In the genomic region with DNA sequence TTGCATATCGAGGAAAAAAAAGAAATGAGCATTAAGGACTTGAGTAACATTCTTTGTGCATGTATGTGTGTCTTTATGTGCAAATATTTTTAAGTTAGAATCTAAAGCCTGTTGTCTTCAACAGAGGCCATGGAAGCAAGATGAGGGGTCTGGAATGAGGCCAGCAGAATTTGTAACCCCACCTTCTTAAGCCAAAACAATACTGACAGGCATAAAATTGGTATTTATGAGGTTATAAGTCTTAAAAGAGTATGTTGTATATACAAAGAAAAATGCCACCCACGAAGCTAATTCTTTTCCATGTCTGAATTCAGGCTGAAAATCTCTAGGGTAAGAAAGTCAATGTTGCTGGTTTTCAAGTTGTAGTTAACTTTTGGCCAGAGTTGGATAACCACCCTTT, we compare ENCODE assay signal across 17 cellular contexts.
A peak's percentile ranks its signal among the peaks of the same experiment; 100 is the strongest.
DNase-seq lines count a peak whose midpoint lies in the region; ATAC-seq and TF ChIP-seq lines count a peak whose summit lies in the region.
"Had no signal": no experiment of that assay in that cellular context is flagged by ENCODE, and none has a peak within 500 bp of the region (broad histone marks: within the 10 kb centered on the region; RNA-seq: fewer than 3 reads in every experiment).

No MANE protein-coding gene starts in this region.

- no peak for ATAC-seq in HG02973 (IDR thresholded peaks at IDR 0.05; ENCODE audit: unreplicated experiment)
- ATAC-seq: CD8-positive, alpha-beta T cell; HCT116 had no signal

- H3K27ac ChIP-seq in SJCRH30 = peak overlapping the region; percentile 68
- no peak overlapping the region for H3K27ac ChIP-seq in fibroblast of lung (ENCODE audit: insufficient read depth, low read length)
- H3K27ac ChIP-seq in brain microvascular endothelial cell = no peak overlapping the region
- H3K27ac ChIP-seq: 22Rv1, BLaER1, C4-2B, GM23248 had no signal

- no peaks in the 10 kb centered on the region for H3K27me3 ChIP-seq in SJCRH30
- no peaks in the 10 kb centered on the region for H3K27me3 ChIP-seq in fibroblast of lung (ENCODE audit: control insufficient read depth, insufficient read depth, low read length)
- no peaks in the 10 kb centered on the region for H3K27me3 ChIP-seq in brain microvascular endothelial cell (replicated peaks)
- H3K27me3 ChIP-seq: BLaER1 had no signal

- in situ Hi-C loops in brain microvascular endothelial cell (cut with HindIII; ENCODE audit: low pct_ligation_motif_present, low sequenced_read_pairs) = no loop called here

- no peak overlapping the region for H3K9ac ChIP-seq in fibroblast of lung (ENCODE audit: insufficient read depth, low read length)
- H3K9ac ChIP-seq: BLaER1, GM23248 had no signal

- no peak for TF ChIP-seq CTCF in fibroblast of lung (conservative IDR thresholded peaks at IDR 0.05 in 1 of 2, IDR thresholded peaks at IDR 0.05 in 1 of 2; ENCODE audit: low read depth in 1 of 2, low read length in 2 of 2)
- TF ChIP-seq CTCF in brain microvascular endothelial cell (IDR thresholded peaks at IDR 0.05; ENCODE audit: low read depth, low read length, missing control alignments) = no peak

- DNase-seq in SJCRH30 (peak; percentile 80 to 93), fibroblast of lung (ENCODE audit: low read depth in 2 of 2) (peak; percentile 1 to 8), left kidney (ENCODE audit: low read depth, low spot score) (peak; percentile 52), anterior cingulate cortex (lab: John Stamatoyannopoulos, UW) (no peak), brain microvascular endothelial cell (no peak)
- DNase-seq: Caco-2; CD4-positive, CD25-positive, alpha-beta regulatory T cell; CD8-positive, alpha-beta T cell; DMS153; DND-41; GM23248; H9 had no signal

- no peak overlapping the region for H3K4me2 ChIP-seq in fibroblast of lung (ENCODE audit: extremely low read depth, insufficient read depth, low read length)
- H3K4me2 ChIP-seq: BLaER1 had no signal

- H3K4me1 ChIP-seq in SJCRH30 = peaks cover 24% of the 10 kb centered on the region
- no peaks in the 10 kb centered on the region for H3K4me1 ChIP-seq in fibroblast of lung (ENCODE audit: control insufficient read depth, extremely low read depth, insufficient read depth, low read length)
- H3K4me1 ChIP-seq: BLaER1, Caco-2 had no signal

- 0 out of 2 replicates have a peak, but pooled peaks cover 16% of the 10 kb centered on the region for H3K9me3 ChIP-seq in SJCRH30 (replicated peaks)
- no peaks in the 10 kb centered on the region for H3K9me3 ChIP-seq in fibroblast of lung (ENCODE audit: control insufficient read depth, insufficient read depth, low read depth, low read length)
- H3K9me3 ChIP-seq: BLaER1, Caco-2 had no signal

- H3K79me2 ChIP-seq in fibroblast of lung (ENCODE audit: control insufficient read depth, insufficient read depth, low read length) = no peaks in the 10 kb centered on the region

- H3K4me3 ChIP-seq in SJCRH30 (no peak overlapping the region), fibroblast of lung (replicated peaks in 1 of 4; ENCODE audit: control extremely low read depth in 1 of 4, insufficient read depth in 1 of 4, low read depth in 3 of 4, low read length in 4 of 4) (no peak overlapping the region), brain microvascular endothelial cell (ENCODE audit: low read depth, low read length) (no peak overlapping the region)
- H3K4me3 ChIP-seq: BLaER1, GM23248 had no signal

- H4K20me1 ChIP-seq in fibroblast of lung (ENCODE audit: control insufficient read depth, extremely low read depth, insufficient read depth, low read length) = no peaks in the 10 kb centered on the region
- H4K20me1 ChIP-seq: BLaER1 had no signal

- H3K36me3 ChIP-seq in SJCRH30 = no peaks in the 10 kb centered on the region
- no peaks in the 10 kb centered on the region for H3K36me3 ChIP-seq in fibroblast of lung (ENCODE audit: control insufficient read depth, insufficient read depth, low read length)
- H3K36me3 ChIP-seq in brain microvascular endothelial cell (replicated peaks) = no peaks in the 10 kb centered on the region
- H3K36me3 ChIP-seq: BLaER1 had no signal

- no peak overlapping the region for H2AFZ ChIP-seq in fibroblast of lung (ENCODE audit: low read length)
- H2AFZ ChIP-seq: GM23248 had no signal

Comparison
In these comparisons a context has a peak if more than half of its experiments do, and no peak if none do; other contexts are left out.
1. DNase-seq: peak in SJCRH30 (2 of 2), fibroblast of lung (2 of 2) and left kidney (single experiment); none in anterior cingulate cortex (0 of 58) and brain microvascular endothelial cell (single experiment).